In the genomic region with DNA sequence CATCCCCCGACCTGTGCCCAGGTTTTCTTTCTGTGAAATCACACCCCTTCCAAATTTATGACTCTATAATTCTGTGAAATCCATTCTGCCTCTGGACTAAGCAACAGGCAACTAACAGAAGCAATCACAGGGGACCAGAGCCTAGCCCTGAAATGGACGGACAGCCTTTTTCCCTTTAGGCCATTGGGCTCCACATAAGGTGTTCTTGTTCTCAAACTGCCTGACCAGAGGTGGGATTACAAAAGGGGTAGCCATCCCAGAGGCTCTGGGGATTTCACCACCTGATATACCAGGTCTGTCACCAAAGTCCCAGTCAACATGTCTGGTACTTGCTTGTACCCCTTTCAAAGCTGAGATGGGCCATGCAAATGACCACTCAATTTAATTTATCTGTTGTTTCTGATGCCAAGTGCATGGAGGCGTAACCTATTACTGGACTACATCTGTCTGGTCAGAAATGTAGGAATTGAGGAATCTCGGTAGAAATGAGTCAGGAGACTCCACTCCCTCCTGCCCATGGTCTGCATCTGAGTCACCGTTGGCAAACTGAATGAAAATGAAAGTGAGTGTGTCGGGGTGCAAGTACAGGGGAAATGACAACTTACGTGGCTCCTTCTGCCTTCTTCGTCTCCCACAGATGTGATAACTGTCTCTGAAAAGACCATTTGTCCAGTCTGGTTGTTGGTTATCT, we compare ENCODE assay signal across 10 cellular contexts. TPM values are rescaled to one million over a fixed set of nuclear protein-coding genes. Genes with fewer than 3 reads are reported as not detected.
A peak's percentile ranks its signal among the peaks of the same experiment; 100 is the strongest.
DNase-seq lines count a peak whose midpoint lies in the region; FAIRE-seq and TF ChIP-seq lines count a peak whose summit lies in the region.
"Had no signal": no experiment of that assay in that cellular context is flagged by ENCODE, and none has a peak within 500 bp of the region (broad histone marks: within the 10 kb centered on the region; RNA-seq: fewer than 3 reads in every experiment).

No MANE protein-coding gene starts in this region.

- DNase-seq in AG09309 (ENCODE audit: low read depth) (peak; percentile 57), H54 (ENCODE audit: insufficient read length, low spot score) (peak; percentile 90), kidney glomerular epithelial cell (lab: John Stamatoyannopoulos, UW) (peak; percentile 90), erythroblast (lab: John Stamatoyannopoulos, UW) (no peak), NCI-H146 (lab: John Stamatoyannopoulos, UW) (no peak), neuronal stem cell (ENCODE audit: low spot score) (no peak)
- no peak for DNase-seq in activated naive CD8-positive, alpha-beta T cell treated with anti-CD3 and anti-CD28 coated beads for 36 hours
- no peak for DNase-seq in activated CD4-positive, alpha-beta T cell treated with anti-CD3 and anti-CD28 coated beads, Interleukin-2, amount 50 U/mL, for 4 hours
- DNase-seq: heart right ventricle had no signal

- TF ChIP-seq POLR2A in H54 (IDR thresholded peaks at IDR 0.05; ENCODE audit: low read depth, low read length) (no peak), erythroblast (IDR thresholded peaks at IDR 0.05; ENCODE audit: low read length) (no peak)

- H2BK120ac ChIP-seq in neuronal stem cell (ENCODE audit: low read depth, low read length), result no peak overlapping the region

- H3K9me3 ChIP-seq in neuronal stem cell (replicated peaks in 1 of 2; ENCODE audit: control insufficient read depth in 2 of 2, insufficient read depth in 1 of 2, low read depth in 1 of 2, low read length in 2 of 2), result no peaks in the 10 kb centered on the region
- H3K9me3 ChIP-seq: heart right ventricle had no signal

- H4K91ac ChIP-seq in neuronal stem cell (ENCODE audit: low read depth, low read length, poor library complexity), result no peak overlapping the region

- no peaks in the 10 kb centered on the region for H3K79me1 ChIP-seq in neuronal stem cell (ENCODE audit: low read depth, low read length)

- H4K8ac ChIP-seq in neuronal stem cell (ENCODE audit: low read depth, low read length), result no peak overlapping the region

- peak; percentile 64 for FAIRE-seq in H54 (lab: Jason Lieb, UNC)

- H3K27me3 Mint-ChIP-seq in activated naive CD8-positive, alpha-beta T cell treated with anti-CD3 and anti-CD28 coated beads for 36 hours, result peaks cover 18% of the 10 kb centered on the region

- H3K4me2 ChIP-seq in neuronal stem cell (ENCODE audit: insufficient read depth, low read length, poor library complexity, severe bottlenecking), result no peak overlapping the region

- H3K18ac ChIP-seq in neuronal stem cell (ENCODE audit: low read length), result no peak overlapping the region

- H2BK15ac ChIP-seq in neuronal stem cell (ENCODE audit: low read length), result no peak overlapping the region

- H3K14ac ChIP-seq in neuronal stem cell (ENCODE audit: low read length), result no peak overlapping the region

- H3K4me1 Mint-ChIP-seq in activated naive CD8-positive, alpha-beta T cell treated with anti-CD3 and anti-CD28 coated beads for 36 hours, result peaks cover 9% of the 10 kb centered on the region

- H3K4me1 ChIP-seq in neuronal stem cell (ENCODE audit: control insufficient read depth in 2 of 2, insufficient read depth in 1 of 2, low read depth in 1 of 2, low read length in 2 of 2), result peaks cover 6 to 9% of the 10 kb centered on the region in 2 donors

- H2BK5ac ChIP-seq in neuronal stem cell (ENCODE audit: low read length), result no peak overlapping the region

- H3K9me3 Mint-ChIP-seq in activated naive CD8-positive, alpha-beta T cell treated with anti-CD3 and anti-CD28 coated beads for 36 hours, result no peaks in the 10 kb centered on the region

- H3K4ac ChIP-seq in neuronal stem cell (ENCODE audit: low read length), result no peak overlapping the region

- H2AK5ac ChIP-seq in neuronal stem cell (ENCODE audit: low read depth, low read length), result no peak overlapping the region

- peak overlapping the region; percentile 50 for H3K4me3 Mint-ChIP-seq in activated naive CD8-positive, alpha-beta T cell treated with anti-CD3 and anti-CD28 coated beads for 36 hours

- H2AFZ ChIP-seq in neuronal stem cell (ENCODE audit: low read length), result no peak overlapping the region

- no peak overlapping the region for H2BK12ac ChIP-seq in neuronal stem cell (ENCODE audit: low read length)

- H3K9ac ChIP-seq in neuronal stem cell (ENCODE audit: low read depth, low read length, poor library complexity), result no peak overlapping the region

- WGBS in neuronal stem cell (ENCODE audit: extremely low coverage in 2 of 2, insufficient read length in 2 of 2, insufficient replicate concordance in 1 of 2), 2 donors, result no CpG with 5 or more reads among the region's 8 CpGs

- TF ChIP-seq CTCF in AG09309 (IDR thresholded peaks at IDR 0.05; ENCODE audit: control insufficient read depth, insufficient read depth, low read depth, low read length, missing control alignments), result no peak

- no peak overlapping the region for H3K27ac Mint-ChIP-seq in activated naive CD8-positive, alpha-beta T cell treated with anti-CD3 and anti-CD28 coated beads for 36 hours

- no peak overlapping the region for H3K27ac ChIP-seq in neuronal stem cell (replicated peaks; ENCODE audit: low read length)
- H3K27ac ChIP-seq: heart right ventricle, HL-60 had no signal

- H3K36me3 ChIP-seq in neuronal stem cell (replicated peaks in 1 of 2; ENCODE audit: control insufficient read depth in 2 of 2, insufficient read depth in 2 of 2, low read length in 2 of 2), result peaks cover 13 to 16% of the 10 kb centered on the region in 2 donors

- no peaks in the 10 kb centered on the region for H3K27me3 ChIP-seq in neuronal stem cell (ENCODE audit: control insufficient read depth in 3 of 3, insufficient read depth in 3 of 3, low read depth in 1 of 3, low read length in 3 of 3)

- no peak overlapping the region for H3K23ac ChIP-seq in neuronal stem cell (ENCODE audit: low read depth, low read length, poor library complexity)

- H3K4me3 ChIP-seq in AG09309 (ENCODE audit: control insufficient read depth, low read depth, low read length), result no peak overlapping the region; the same call in 1 of the 2 replicates
- H3K4me3 ChIP-seq in neuronal stem cell (ENCODE audit: low read length in 2 of 2), result no peak overlapping the region
- H3K4me3 ChIP-seq: heart right ventricle had no signal

- H3K36me3 Mint-ChIP-seq in activated naive CD8-positive, alpha-beta T cell treated with anti-CD3 and anti-CD28 coated beads for 36 hours, result no peaks in the 10 kb centered on the region

RNA-seq across cellular contexts. Expression of gene DKK3, which starts 10.2 kb away (rescaled TPM):
- under 1 TPM in 1 of 2 experiments, not detected in 1; 0.46 TPM for total RNA-seq in activated naive CD8-positive, alpha-beta T cell treated with anti-CD3 and anti-CD28 coated beads for 36 hours
- polyA plus RNA-seq in neuronal stem cell (2013, experiment 1 of 2), result 16.6 TPM
- polyA plus RNA-seq in neuronal stem cell (2013, experiment 2 of 2), result 16.6 TPM

Comparison
In these comparisons a context has a peak if more than half of its experiments do, and no peak if none do; other contexts are left out.
1. DNase-seq: peak in AG09309 (single experiment), H54 (single experiment) and kidney glomerular epithelial cell (single experiment); none in activated naive CD8-positive, alpha-beta T cell treated with anti-CD3 and anti-CD28 coated beads for 36 hours (single experiment), erythroblast (0 of 2), NCI-H146 (single experiment), neuronal stem cell (single experiment) and activated CD4-positive, alpha-beta T cell treated with anti-CD3 and anti-CD28 coated beads, Interleukin-2, amount 50 U/mL, for 4 hours (0 of 2).